ENCODE assay signal across 8 cellular contexts in the genomic region with DNA sequence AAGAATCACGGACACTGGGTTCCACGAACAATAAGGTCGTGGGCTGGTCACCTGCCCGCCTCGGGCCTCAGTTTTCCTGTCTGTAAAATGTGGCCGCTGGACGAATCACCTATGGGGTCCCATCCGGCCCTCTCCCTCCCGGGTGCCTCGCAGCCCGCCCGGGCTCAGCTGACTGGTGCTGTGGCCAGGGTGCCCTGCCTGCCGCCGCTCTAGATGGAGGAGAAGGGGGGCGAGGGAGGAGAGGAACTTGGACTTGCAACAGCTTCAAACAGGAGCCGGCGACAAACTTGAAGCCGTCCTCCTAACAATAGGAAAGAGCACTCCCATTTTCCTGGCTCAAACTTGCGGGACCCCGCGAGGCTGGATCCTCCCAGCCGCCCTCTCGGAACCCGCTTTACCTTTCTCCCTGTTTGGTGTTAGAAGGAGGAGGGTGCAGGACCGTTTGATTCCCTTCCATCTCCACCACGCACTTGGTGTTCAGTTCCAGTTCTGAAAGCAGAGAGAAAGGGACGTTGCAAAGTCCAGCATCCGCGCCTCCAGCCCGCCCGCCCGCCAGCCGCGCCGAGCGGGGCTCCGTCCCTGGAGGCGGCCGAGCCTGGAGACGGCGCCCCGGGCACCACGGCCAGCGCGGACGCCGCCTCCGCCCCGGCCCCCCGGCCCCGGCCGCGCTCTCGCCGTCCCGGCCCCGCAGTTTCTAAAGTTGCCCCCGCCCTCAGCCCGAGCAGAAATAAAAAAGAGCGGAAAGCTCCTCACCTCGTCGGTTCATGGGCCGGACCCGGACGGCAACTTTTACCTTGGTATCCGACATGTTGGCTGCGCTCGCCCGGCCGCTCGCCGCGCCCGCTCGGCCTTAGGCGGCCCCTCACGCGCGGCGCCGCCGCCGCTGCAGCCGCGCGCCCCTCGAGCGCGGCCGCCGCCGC.
DNase-seq lines count a peak whose midpoint lies in the region; ATAC-seq and TF ChIP-seq lines count a peak whose summit lies in the region.

No MANE protein-coding gene starts in this region.

- peak overlapping the region; percentile 33 for H3K27ac ChIP-seq in brain microvascular endothelial cell

- H3K9ac ChIP-seq in iPS-15b (ENCODE audit: low read depth, low read length), result no peak overlapping the region

- H3K36me3 ChIP-seq in brain microvascular endothelial cell (replicated peaks), result no peaks in the 10 kb centered on the region
- no peaks in the 10 kb centered on the region for H3K36me3 ChIP-seq in iPS-15b (ENCODE audit: control insufficient read depth, insufficient read depth, low read length)

- H3K4me3 ChIP-seq in brain microvascular endothelial cell (ENCODE audit: low read depth, low read length), result peak overlapping the region; percentile 77
- H3K4me3 ChIP-seq in iPS-15b (ENCODE audit: low read depth, low read length), result peak overlapping the region; percentile 78

- in situ Hi-C loops in GM13977 (cut with MboI; ENCODE audit: low pct_unique_long_range_greater_than_20kb, low sequenced_read_pairs, unreplicated experiment) (no loop called here), brain microvascular endothelial cell (cut with HindIII; ENCODE audit: low pct_ligation_motif_present, low sequenced_read_pairs) (no loop called here)

- DNase-seq in AG08396 (ENCODE audit: low spot score) (peak; percentile 72), GM13977 (ENCODE audit: low spot score) (peak; percentile 58), NCI-H69 (lab: John Stamatoyannopoulos, UW) (peak; percentile 51), brain microvascular endothelial cell (peak; percentile 36), retina (peak; percentile 85), COR-L47 (lab: John Stamatoyannopoulos, UW) (no peak)

- H3K4me1 ChIP-seq in iPS-15b (ENCODE audit: control insufficient read depth, insufficient read depth, low read length), result peaks cover 15% of the 10 kb centered on the region

- H3K27me3 ChIP-seq in brain microvascular endothelial cell (replicated peaks), result no peaks in the 10 kb centered on the region
- peaks cover 8% of the 10 kb centered on the region for H3K27me3 ChIP-seq in iPS-15b (ENCODE audit: control insufficient read depth, insufficient read depth, low read length)

- TF ChIP-seq CTCF in GM13977 (IDR thresholded peaks at IDR 0.05; ENCODE audit: extremely low read depth, insufficient read depth, missing control alignments) (no peak), brain microvascular endothelial cell (IDR thresholded peaks at IDR 0.05; ENCODE audit: low read depth, low read length, missing control alignments) (no peak)

- ATAC-seq in HG02938 (IDR thresholded peaks at IDR 0.05; ENCODE audit: unreplicated experiment), result peak; percentile 27

- H3K9me3 ChIP-seq in iPS-15b (ENCODE audit: control insufficient read depth, insufficient read depth, low read length), result no peaks in the 10 kb centered on the region
